In the genomic region with DNA sequence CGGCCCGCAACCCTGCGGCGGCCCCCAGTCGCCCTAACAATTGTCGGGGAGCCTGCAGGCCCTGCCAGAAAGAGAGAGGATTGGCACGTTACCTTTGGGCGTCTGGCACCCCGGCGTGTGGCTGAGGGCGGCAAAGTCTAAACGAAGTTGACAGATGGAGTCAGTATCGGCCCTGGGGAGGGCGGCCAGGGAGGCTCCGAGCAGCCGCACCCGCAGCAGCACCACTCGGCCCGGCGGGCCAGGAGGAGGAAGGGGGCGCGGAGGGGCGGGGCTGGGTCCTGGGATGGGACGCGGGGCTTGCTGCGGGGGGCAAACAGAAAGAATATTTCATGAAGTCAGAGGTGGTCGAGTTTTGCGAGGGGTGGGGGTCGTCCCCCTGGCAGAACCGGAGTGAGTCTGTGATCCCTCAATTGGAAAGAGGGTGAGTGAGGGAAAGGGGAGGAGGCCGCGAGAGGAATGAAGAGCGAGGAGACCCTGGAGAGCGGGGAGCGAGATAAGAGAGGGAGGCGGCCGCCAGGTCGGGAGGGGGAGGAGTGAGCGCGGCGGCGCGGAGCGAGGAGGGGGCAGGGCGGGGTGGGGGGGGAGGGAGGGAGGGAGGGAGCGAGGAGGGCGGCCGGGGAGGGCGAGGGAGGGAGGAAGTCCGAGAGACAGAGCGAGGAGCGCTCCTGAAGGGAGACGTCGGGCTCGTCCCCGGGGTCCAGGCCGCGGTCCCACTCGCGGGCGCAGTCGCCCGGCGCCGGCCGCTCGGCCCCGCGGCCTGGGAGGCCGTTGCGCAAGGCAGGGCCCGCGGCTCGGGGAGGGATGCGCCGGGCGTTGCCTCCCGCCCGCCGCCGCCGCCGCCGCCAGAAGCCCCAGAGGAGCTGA, we compare ENCODE assay signal across 8 cellular contexts. TPM values are rescaled to one million over a fixed set of nuclear protein-coding genes. Genes with fewer than 3 reads are reported as not detected.
DNase-seq lines count a peak whose midpoint lies in the region; TF ChIP-seq lines count a peak whose summit lies in the region.

A gene (plus strand): TSS at position 650 of the 864 bp plus-strand sequence. CDS start 372 bp downstream, outside the sequence.

- no peak for TF ChIP-seq POLR2A in erythroblast (IDR thresholded peaks at IDR 0.05; ENCODE audit: low read length)

- intact Hi-C loops in activated CD4-positive, alpha-beta T cell treated with anti-CD3 and anti-CD28 coated beads, Interleukin-2, amount 10 ng/mL, durations not matched to agents 24 days and 14 days (cut with micrococcal nuclease), result loop anchor here (10.0 kb wide), 1 partner anchor 1836 kb away; a partner anchor contains a TSS

- H3K36me3 ChIP-seq in thymus (ENCODE audit: control insufficient read depth, insufficient read depth), result no peaks in the 10 kb centered on the region
- H3K36me3 ChIP-seq in Karpas-422 (ENCODE audit: insufficient read depth, low read length), result no peaks in the 10 kb centered on the region

- peaks cover 44% of the 10 kb centered on the region for H3K27me3 ChIP-seq in layer of hippocampus (ENCODE audit: control insufficient read depth, insufficient read depth, low read length)
- H3K27me3 ChIP-seq in thymus (ENCODE audit: control insufficient read depth, insufficient read depth), result peaks cover 96% of the 10 kb centered on the region
- no peaks in the 10 kb centered on the region for H3K27me3 ChIP-seq in Karpas-422 (ENCODE audit: low read length)

- H3K9me3 Mint-ChIP-seq in activated CD4-positive, alpha-beta T cell treated with anti-CD3 and anti-CD28 coated beads, Interleukin-2, amount 10 ng/mL, durations not matched to agents 24 days and 14 days, result no peaks in the 10 kb centered on the region

- no peaks in the 10 kb centered on the region for H3K9me3 ChIP-seq in thymus (ENCODE audit: control insufficient read depth)
- no peaks in the 10 kb centered on the region for H3K9me3 ChIP-seq in Karpas-422 (ENCODE audit: low read length)

- no peaks in the 10 kb centered on the region for H3K36me3 Mint-ChIP-seq in activated CD4-positive, alpha-beta T cell treated with anti-CD3 and anti-CD28 coated beads, Interleukin-2, amount 10 ng/mL, durations not matched to agents 24 days and 14 days (ENCODE audit: low read depth)

- H3K27me3 Mint-ChIP-seq in activated CD4-positive, alpha-beta T cell treated with anti-CD3 and anti-CD28 coated beads, Interleukin-2, amount 10 ng/mL, durations not matched to agents 24 days and 14 days, result peaks cover 76% of the 10 kb centered on the region

- peaks cover 14% of the 10 kb centered on the region for H3K4me1 Mint-ChIP-seq in activated CD4-positive, alpha-beta T cell treated with anti-CD3 and anti-CD28 coated beads, Interleukin-2, amount 10 ng/mL, durations not matched to agents 24 days and 14 days

- H4K20me1 ChIP-seq in Karpas-422 (ENCODE audit: insufficient read depth, low read depth, low read length), result no peaks in the 10 kb centered on the region

- H3K4me3 Mint-ChIP-seq in activated CD4-positive, alpha-beta T cell treated with anti-CD3 and anti-CD28 coated beads, Interleukin-2, amount 10 ng/mL, durations not matched to agents 24 days and 14 days, result peak within 1 kb of the TSS; percentile 66

- H3K79me2 ChIP-seq in Karpas-422 (ENCODE audit: low read length), result no peaks in the 10 kb centered on the region

- no peaks in the 10 kb centered on the region for H3K9me2 ChIP-seq in Karpas-422 (replicated peaks; ENCODE audit: insufficient read depth, low read length)

- no peak within 1 kb of the TSS for H3K4me2 ChIP-seq in Karpas-422 (ENCODE audit: low read depth, low read length, poor library complexity, severe bottlenecking)

- H3K4me3 ChIP-seq in thymus (ENCODE audit: low read length) (peak within 1 kb of the TSS; percentile 19), Karpas-422 (ENCODE audit: low read length) (no peak within 1 kb of the TSS)

- no peak within 1 kb of the TSS for H3K9ac ChIP-seq in Karpas-422 (ENCODE audit: low read length)

- WGBS in thymus, result 4% methylated on average over 81 of the region's 84 CpGs

- H2AFZ ChIP-seq in Karpas-422 (ENCODE audit: low read length), result no peak within 1 kb of the TSS

- no peaks in the 10 kb centered on the region for H3K4me1 ChIP-seq in thymus (ENCODE audit: control insufficient read depth, insufficient read depth, low read length)
- no peaks in the 10 kb centered on the region for H3K4me1 ChIP-seq in Karpas-422 (ENCODE audit: low read length)

- no peak for DNase-seq in activated CD4-positive, alpha-beta T cell treated with anti-CD3 and anti-CD28 coated beads, Interleukin-2, amount 10 ng/mL, durations not matched to agents 24 days and 14 days
- DNase-seq in activated CD4-positive, alpha-beta T cell treated with anti-CD3 and anti-CD28 coated beads, Interleukin-2, amount 50 U/mL, for 4 hours, result no peak
- DNase-seq in astrocyte of the hippocampus (ENCODE audit: low read depth, low spot score) (peak; percentile 22), DMS153 (lab: John Stamatoyannopoulos, UW) (no peak), erythroblast (lab: John Stamatoyannopoulos, UW) (no peak), Karpas-422 (no peak)

- H3K27ac Mint-ChIP-seq in activated CD4-positive, alpha-beta T cell treated with anti-CD3 and anti-CD28 coated beads, Interleukin-2, amount 10 ng/mL, durations not matched to agents 24 days and 14 days, result peak within 1 kb of the TSS; percentile 80

- H3K27ac ChIP-seq in layer of hippocampus (ENCODE audit: low read depth, low read length) (peak within 1 kb of the TSS; percentile 57), thymus (ENCODE audit: low read depth) (no peak within 1 kb of the TSS), Karpas-422 (ENCODE audit: low read length) (no peak within 1 kb of the TSS)

RNA-seq across cellular contexts. Expression of the gene that starts here (rescaled TPM):
- not detected in 2 replicates for total RNA-seq in activated CD4-positive, alpha-beta T cell treated with anti-CD3 and anti-CD28 coated beads, Interleukin-2, amount 10 ng/mL, durations not matched to agents 24 days and 14 days
- polyA plus RNA-seq in thymus, result 0.30 TPM
- not detected in 2 replicates for total RNA-seq in Karpas-422 (2014; rRNA removed; shearing (Covaris generic); ENCODE audit: low replicate concordance)
